27 cellular contexts compared by ENCODE assay signal in the genomic region with DNA sequence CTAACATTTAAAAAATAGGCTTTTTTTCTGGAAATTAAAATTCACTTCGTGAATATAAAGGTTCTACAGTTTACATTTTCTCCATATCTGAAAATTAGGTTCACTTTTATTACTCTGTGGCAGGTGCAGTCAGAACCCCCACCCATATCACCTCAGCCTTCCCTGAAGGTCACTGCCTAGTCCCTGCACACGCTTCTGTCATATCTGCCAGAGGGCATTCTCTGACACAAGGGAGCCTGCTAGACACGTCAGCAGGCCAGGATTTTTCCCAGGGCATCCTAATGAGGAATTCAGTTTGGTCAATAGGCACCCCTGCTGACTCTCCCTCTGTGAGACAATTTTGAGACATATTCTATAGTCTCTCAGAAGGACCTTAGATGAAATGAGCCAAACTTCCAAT.
"Had no signal": no experiment of that assay in that cellular context is flagged by ENCODE, and none has a peak within 500 bp of the region (broad histone marks: within the 10 kb centered on the region; RNA-seq: fewer than 3 reads in every experiment).

No MANE protein-coding gene starts in this region.

- H3K27ac ChIP-seq: adrenal gland, body of pancreas, breast epithelium had no signal

- H3K4me1 Mint-ChIP-seq: activated CD4-positive, alpha-beta T cell treated with anti-CD3 and anti-CD28 coated beads, Interleukin-2, amount 10 ng/mL, durations not matched to agents 24 days and 14 days had no signal

- H3K9me3 ChIP-seq: adrenal gland, body of pancreas, breast epithelium had no signal

- H3K36me3 Mint-ChIP-seq: activated naive CD4-positive, alpha-beta T cell treated with anti-CD3 and anti-CD28 coated beads, Interleukin-2, amount 50 U/mL, for 72 hours had no signal

- ATAC-seq: activated CD8-positive, alpha-beta T cell treated with anti-CD3 and anti-CD28 coated beads for 36 hours; activated naive CD4-positive, alpha-beta T cell treated with anti-CD3 and anti-CD28 coated beads, Interleukin-2, amount 50 U/mL, for 72 hours; body of pancreas; Panc1 had no signal

- H3K36me3 ChIP-seq: adrenal gland, breast epithelium had no signal

- H3K4me3 ChIP-seq: adrenal gland, body of pancreas, breast epithelium had no signal

- H3K27ac Mint-ChIP-seq: activated CD4-positive, alpha-beta T cell treated with anti-CD3 and anti-CD28 coated beads, Interleukin-2, amount 10 ng/mL, durations not matched to agents 24 days and 14 days; activated CD8-positive, alpha-beta T cell treated with anti-CD3 and anti-CD28 coated beads for 36 hours; activated naive CD4-positive, alpha-beta T cell treated with anti-CD3 and anti-CD28 coated beads for 36 hours; activated naive CD4-positive, alpha-beta T cell treated with anti-CD3 and anti-CD28 coated beads, Interleukin-2, amount 50 U/mL, for 72 hours; activated T-helper 2 cell treated with anti-CD3 and anti-CD28 coated beads, Interferon-gamma antibody, Interleukin-2, Interleukin-4, amounts not matched to agents 10 μg/mL and 5 μg/mL and 100 μg/mL, durations not matched to agents 14 hours and 24 hours and 36 hours; T-helper 1 cell treated with Interleukin-12 subunit alpha and Interleukin-12 subunit beta and Interleukin-4 antibody, amounts not matched to agents 30 μg/mL and 1 μg/mL, for 36 hours; T-helper 2 cell treated with Interferon-gamma antibody and Interleukin-4, amounts not matched to agents 5 μg/mL and 100 μg/mL, for 36 hours had no signal

- H3K27me3 Mint-ChIP-seq: activated CD4-positive, alpha-beta T cell treated with anti-CD3 and anti-CD28 coated beads, Interleukin-2, amount 10 ng/mL, durations not matched to agents 24 days and 14 days; activated CD8-positive, alpha-beta T cell treated with anti-CD3 and anti-CD28 coated beads for 36 hours had no signal

- H3K9me3 Mint-ChIP-seq: activated CD4-positive, alpha-beta T cell treated with anti-CD3 and anti-CD28 coated beads, Interleukin-2, amount 10 ng/mL, durations not matched to agents 24 days and 14 days; activated CD8-positive, alpha-beta T cell treated with anti-CD3 and anti-CD28 coated beads for 36 hours; activated naive CD4-positive, alpha-beta T cell treated with anti-CD3 and anti-CD28 coated beads for 36 hours; activated T-helper 2 cell treated with anti-CD3 and anti-CD28 coated beads, Interferon-gamma antibody, Interleukin-2, Interleukin-4, amounts not matched to agents 10 μg/mL and 5 μg/mL and 100 μg/mL, durations not matched to agents 14 hours and 24 hours and 36 hours; T-helper 1 cell treated with Interleukin-12 subunit alpha and Interleukin-12 subunit beta and Interleukin-4 antibody, amounts not matched to agents 30 μg/mL and 1 μg/mL, for 36 hours; T-helper 2 cell treated with Interferon-gamma antibody and Interleukin-4, amounts not matched to agents 5 μg/mL and 100 μg/mL, for 36 hours had no signal

- H3K4me1 ChIP-seq: adrenal gland, body of pancreas, breast epithelium had no signal

- H3K27me3 ChIP-seq: adrenal gland, body of pancreas, breast epithelium had no signal

- H3K4me3 Mint-ChIP-seq: activated CD4-positive, alpha-beta T cell treated with anti-CD3 and anti-CD28 coated beads, Interleukin-2, amount 10 ng/mL, durations not matched to agents 24 days and 14 days; activated CD8-positive, alpha-beta T cell treated with anti-CD3 and anti-CD28 coated beads for 36 hours; activated naive CD4-positive, alpha-beta T cell treated with anti-CD3 and anti-CD28 coated beads for 36 hours; T-helper 1 cell treated with Interleukin-12 subunit alpha and Interleukin-12 subunit beta and Interleukin-4 antibody, amounts not matched to agents 30 μg/mL and 1 μg/mL, for 36 hours; T-helper 2 cell treated with Interferon-gamma antibody and Interleukin-4, amounts not matched to agents 5 μg/mL and 100 μg/mL, for 36 hours had no signal

- DNase-seq: activated CD4-positive, alpha-beta T cell treated with anti-CD3 and anti-CD28 coated beads, Interleukin-2, amount 10 ng/mL, durations not matched to agents 24 days and 14 days; activated CD4-positive, alpha-beta T cell treated with anti-CD3 and anti-CD28 coated beads, Interleukin-2, amount 50 U/mL, for 4 hours; activated CD8-positive, alpha-beta T cell treated with anti-CD3 and anti-CD28 coated beads for 36 hours; activated gamma-delta T cell treated with Interleukin-2 at 50 U/mL for 16 hours; activated naive CD4-positive, alpha-beta T cell treated with anti-CD3 and anti-CD28 coated beads for 36 hours; activated T-cell treated with anti-CD3 and anti-CD28 coated beads, Interleukin-2, amount 50 U/mL, for 1 hour; adrenal gland; body of pancreas; caudate nucleus; Kasumi-1; KG1; MM.1S; NCI-H1092; NCI-H1417; NCI-H1694; NCI-H1930; NCI-H2081 treated with DMSO at 0.1 percent for 48 hours; NCI-H226; NCI-H446 treated with DMSO at 0.1 percent for 48 hours; NCI-H524; SIG-M5 had no signal
